In genomic region chr4:39062499-39062898, GRCh38 we compare ENCODE assay signal across 14 cellular contexts. TPM values are rescaled to one million over a fixed set of nuclear protein-coding genes. Genes with fewer than 3 reads are reported as not detected.
A peak's percentile ranks its signal among the peaks of the same experiment; 100 is the strongest.
DNase-seq lines count a peak whose midpoint lies in the region; ATAC-seq and TF ChIP-seq lines count a peak whose summit lies in the region.
"Had no signal": no experiment of that assay in that cellular context is flagged by ENCODE, and none has a peak within 500 bp of the region (broad histone marks: within the 10 kb centered on the region; RNA-seq: fewer than 3 reads in every experiment).

No MANE protein-coding gene starts in this region.

- DNase-seq in GM12865 (ENCODE audit: low read depth): peak; percentile 26
- peak; percentile 80 for DNase-seq in SK-N-DZ (ENCODE audit: low spot score)
- peak; percentile 20 for DNase-seq in fibroblast of villous mesenchyme (ENCODE audit: low read depth)
- no peak for DNase-seq in osteocyte (ENCODE audit: extremely low spot score, unreplicated experiment)
- DNase-seq in NCI-H748 treated with DMSO at 0.1 percent for 48 hours (lab: John Stamatoyannopoulos, UW): no peak
- no peak for DNase-seq in NCI-H1105 treated with DMSO at 0.1 percent for 48 hours (lab: John Stamatoyannopoulos, UW)
- DNase-seq: activated CD4-positive, alpha-beta T cell treated with anti-CD3 and anti-CD28 coated beads, Interleukin-2, amount 50 U/mL, for 48 hours; adrenal gland; NCI-H1092 treated with DMSO at 0.1 percent for 48 hours had no signal

- no peaks in the 10 kb centered on the region for H3K9me3 Mint-ChIP-seq in osteocyte (ENCODE audit: unreplicated experiment)

- peak overlapping the region; percentile 5 for H3K4me3 Mint-ChIP-seq in osteocyte (ENCODE audit: unreplicated experiment)

- no peaks in the 10 kb centered on the region for H3K36me3 Mint-ChIP-seq in osteocyte (ENCODE audit: unreplicated experiment)

- H3K4me1 Mint-ChIP-seq in osteocyte (ENCODE audit: unreplicated experiment): peaks cover 41% of the 10 kb centered on the region

- no peaks in the 10 kb centered on the region for H3K27me3 Mint-ChIP-seq in osteocyte (ENCODE audit: unreplicated experiment)

- TF ChIP-seq CTCF in GM12865 (IDR thresholded peaks at IDR 0.05; ENCODE audit: insufficient read depth, low read depth, low read length, missing control alignments) (no peak), fibroblast of villous mesenchyme (IDR thresholded peaks at IDR 0.05; ENCODE audit: insufficient read depth, low read depth, low read length) (no peak), osteocyte (IDR thresholded peaks at IDR 0.05) (no peak)

- H3K4me3 ChIP-seq in GM12865 (ENCODE audit: low read depth, low read length) (no peak overlapping the region), fibroblast of villous mesenchyme (ENCODE audit: low read depth, low read length) (no peak overlapping the region)
- H3K4me3 ChIP-seq: adrenal gland, SJCRH30, tibial nerve had no signal

- ATAC-seq in GM21526 (IDR thresholded peaks at IDR 0.05; ENCODE audit: low FRiP score, unreplicated experiment) (no peak), GM18861 (IDR thresholded peaks at IDR 0.05; ENCODE audit: unreplicated experiment) (no peak)
- ATAC-seq: HCT116 had no signal

- H3K27ac Mint-ChIP-seq in osteocyte (ENCODE audit: unreplicated experiment): peak overlapping the region; percentile 62

RNA-seq across cellular contexts. Expression of gene KLHL5, which starts 0.5 kb away (rescaled TPM):
- polyA plus RNA-seq in SK-N-DZ (2014; cell fraction: cytosol; rRNA removed): 24.9 and 27.2 TPM in 2 replicates
- 13.8 and 14.5 TPM in 2 replicates for polyA plus RNA-seq in SK-N-DZ (2014; cell fraction: nucleus; rRNA removed)
- total RNA-seq in fibroblast of villous mesenchyme: 123 and 156 TPM in 2 replicates
- total RNA-seq in osteocyte: 128 and 145 TPM in 2 replicates

RNA-seq across cellular contexts. Expression of gene TMEM156, which starts 30.3 kb away (rescaled TPM):
- polyA plus RNA-seq in SK-N-DZ (2014; cell fraction: cytosol; rRNA removed): not detected in 2 replicates
- polyA plus RNA-seq in SK-N-DZ (2014; cell fraction: nucleus; rRNA removed): not detected in 2 replicates
- under 0.01 TPM in 1 of 2 replicates, not detected in the other for total RNA-seq in fibroblast of villous mesenchyme
- total RNA-seq in osteocyte: not detected in 2 replicates
- total RNA-seq: SJCRH30 had no signal

Comparison
In these comparisons a context has a peak if more than half of its experiments do, and no peak if none do; other contexts are left out.
1. DNase-seq: peak in GM12865 (single experiment), SK-N-DZ (single experiment) and fibroblast of villous mesenchyme (single experiment); none in osteocyte (single experiment), NCI-H748 treated with DMSO at 0.1 percent for 48 hours (single experiment) and NCI-H1105 treated with DMSO at 0.1 percent for 48 hours (single experiment).